9 cellular contexts compared by ENCODE assay signal in the genomic region with DNA sequence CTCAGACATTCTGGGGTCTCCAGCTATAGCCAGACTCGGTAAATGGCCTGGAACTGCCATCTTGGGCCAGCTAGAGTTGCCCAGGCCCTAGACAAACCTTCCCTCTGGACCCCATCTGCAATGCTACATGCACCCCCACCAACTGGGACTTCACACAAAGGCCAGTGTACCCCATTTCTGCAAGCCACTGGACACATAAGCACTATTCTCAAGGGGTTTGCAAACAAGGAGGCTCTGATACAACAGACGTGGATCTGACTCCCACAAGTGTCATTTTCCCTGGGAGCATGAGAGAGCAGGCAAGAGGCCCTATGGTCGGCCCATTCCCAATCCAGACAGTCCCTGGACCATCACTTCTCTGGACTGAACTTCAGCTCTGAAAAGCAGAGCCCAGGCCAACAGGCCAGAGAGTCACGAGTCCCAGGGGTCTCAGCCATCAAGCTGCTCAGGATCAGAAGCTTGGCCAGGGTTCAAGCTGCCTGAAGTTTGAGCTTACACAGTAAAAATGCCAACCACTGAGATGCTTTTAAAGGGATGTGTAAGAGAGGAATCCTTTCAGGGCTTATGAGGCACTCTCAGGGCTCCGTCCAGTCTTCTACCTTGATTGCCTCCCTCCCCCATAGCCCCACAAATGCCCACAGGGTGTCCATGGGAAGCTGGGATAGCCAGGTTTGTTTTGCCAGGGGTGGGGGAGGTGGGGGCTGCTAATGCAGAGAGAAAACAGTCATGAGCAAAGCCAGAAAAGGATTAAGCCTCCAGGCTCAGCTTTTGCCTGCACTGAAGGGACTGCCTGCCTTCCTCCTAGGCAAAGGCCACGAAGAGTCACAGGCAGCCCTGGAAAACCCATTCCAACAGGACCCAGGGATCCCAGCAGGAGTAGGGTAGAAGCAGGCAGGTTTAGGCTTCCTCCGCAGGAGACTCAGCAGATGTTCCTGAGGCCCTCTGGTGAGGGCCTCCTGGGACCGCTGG. TPM values are rescaled to one million over a fixed set of nuclear protein-coding genes. Genes with fewer than 3 reads are reported as not detected.
DNase-seq lines count a peak whose midpoint lies in the region; ATAC-seq, FAIRE-seq and TF ChIP-seq lines count a peak whose summit lies in the region.
"Had no signal": no experiment of that assay in that cellular context is flagged by ENCODE, and none has a peak within 500 bp of the region (broad histone marks: within the 10 kb centered on the region; RNA-seq: fewer than 3 reads in every experiment).

No MANE protein-coding gene starts in this region.

- CTCF ChIA-PET in Panc1 (lab: Charles Lee) (interaction anchor here (0.6 to 0.7 kb wide), 2 partner anchors 99 to 131 kb away, joined by 3 read pairs; no protein-coding TSS in a partner anchor), endothelial cell of umbilical vein (lab: Charles Lee) (interaction anchor here (0.6 to 8.9 kb wide), 5 partner anchors 12 to 103 kb away, joined by 3 to 91 read pairs (median 3); a partner anchor contains a TSS)

- H3K9me3 ChIP-seq in DOHH2 (ENCODE audit: control insufficient read depth, insufficient read depth, low read length) (no peaks in the 10 kb centered on the region), Panc1 (ENCODE audit: control insufficient read depth, insufficient read depth, low read depth, low read length) (no peaks in the 10 kb centered on the region), endothelial cell of umbilical vein (replicated peaks; ENCODE audit: control insufficient read depth, insufficient read depth, low read length) (no peaks in the 10 kb centered on the region), BE2C (no peaks in the 10 kb centered on the region), MG63 (no peaks in the 10 kb centered on the region)

- ATAC-seq in Panc1 = no peak

- no TSS peak for BruUV-seq in Panc1 (replicated peaks; lab: Mats Ljungman, UMichigan)
- no TSS peak for BruUV-seq in endothelial cell of umbilical vein (replicated peaks; lab: Mats Ljungman, UMichigan)

- H4K20me1 ChIP-seq in DOHH2 (ENCODE audit: control insufficient read depth, insufficient read depth, low read depth, low read length) (peaks cover 63% of the 10 kb centered on the region), endothelial cell of umbilical vein (replicated peaks; ENCODE audit: control insufficient read depth, extremely low read depth, insufficient read depth, low read length) (no peaks in the 10 kb centered on the region)

- H3K79me2 ChIP-seq in DOHH2 (ENCODE audit: control insufficient read depth, low read length) = peaks cover 100% of the 10 kb centered on the region
- H3K79me2 ChIP-seq in endothelial cell of umbilical vein (ENCODE audit: control insufficient read depth, insufficient read depth, low read length) = peaks cover 95% of the 10 kb centered on the region

- POLR2A ChIA-PET in Panc1 (lab: Charles Lee) (interaction anchor here (2.0 kb wide), 1 partner anchor 9 kb away, joined by 5 read pairs; no protein-coding TSS in a partner anchor), endothelial cell of umbilical vein (lab: Charles Lee) (interaction anchor here (0.5 to 0.6 kb wide), 2 partner anchors 33 to 84 kb away, joined by 5 to 6 read pairs; no protein-coding TSS in a partner anchor)

- peak; percentile 72 for FAIRE-seq in endothelial cell of umbilical vein (lab: Jason Lieb, UNC)

- H3F3A ChIP-seq in DOHH2 (ENCODE audit: control insufficient read depth, insufficient read depth) = peaks cover 49% of the 10 kb centered on the region

- H3K4me3 ChIP-seq in DOHH2 (ENCODE audit: low read length) = peak overlapping the region; percentile 74
- no peak overlapping the region for H3K4me3 ChIP-seq in Panc1 (ENCODE audit: low read depth in 2 of 2, low read length in 2 of 2)
- H3K4me3 ChIP-seq in endothelial cell of umbilical vein (replicated peaks in 1 of 3; ENCODE audit: insufficient read depth in 1 of 3, low read depth in 1 of 3, low read length in 3 of 3) = no peak overlapping the region
- peak overlapping the region; percentile 5 for H3K4me3 ChIP-seq in rectal smooth muscle tissue (ENCODE audit: low read length)
- H3K4me3 ChIP-seq in BE2C (ENCODE audit: low read depth, low read length) = no peak overlapping the region
- no peak overlapping the region for H3K4me3 ChIP-seq in MG63

- peak overlapping the region; percentile 91 for H3K27ac ChIP-seq in DOHH2 (ENCODE audit: low read depth, low read length)
- peak overlapping the region; percentile 82 for H3K27ac ChIP-seq in Panc1 (ENCODE audit: low read length)
- H3K27ac ChIP-seq in endothelial cell of umbilical vein (ENCODE audit: insufficient read depth, low read depth, low read length) = peak overlapping the region; percentile 96
- peak overlapping the region; percentile 79 for H3K27ac ChIP-seq in rectal smooth muscle tissue (ENCODE audit: low read depth, low read length)

- in situ Hi-C loops in Panc1 (cut with HindIII; ENCODE audit: low pct_unique_long_range_greater_than_20kb, low sequenced_read_pairs) = no loop called here

- H3K9me2 ChIP-seq in DOHH2 (replicated peaks; ENCODE audit: control insufficient read depth, low read length) = no peaks in the 10 kb centered on the region

- no peaks in the 10 kb centered on the region for H3K9me1 ChIP-seq in endothelial cell of umbilical vein (replicated peaks; ENCODE audit: control insufficient read depth, extremely low read depth, insufficient read depth, low read length)

- no peak overlapping the region for H2AFZ ChIP-seq in endothelial cell of umbilical vein (ENCODE audit: low read depth, low read length)

- peaks cover 99% of the 10 kb centered on the region for H3K4me1 ChIP-seq in DOHH2 (ENCODE audit: control insufficient read depth, low read length)
- H3K4me1 ChIP-seq in Panc1 (ENCODE audit: control insufficient read depth, insufficient read depth, low read length) = peaks cover 95% of the 10 kb centered on the region
- H3K4me1 ChIP-seq in endothelial cell of umbilical vein (ENCODE audit: control insufficient read depth, extremely low read depth, insufficient read depth, low read length) = peaks cover 80% of the 10 kb centered on the region
- peaks cover 79% of the 10 kb centered on the region for H3K4me1 ChIP-seq in rectal smooth muscle tissue (ENCODE audit: control insufficient read depth, insufficient read depth, low read length)
- H3K4me1 ChIP-seq in BE2C = peaks cover 63% of the 10 kb centered on the region

- no peak for DNase-seq in Panc1 (ENCODE audit: low read depth, low spot score)
- DNase-seq in endothelial cell of umbilical vein (ENCODE audit: low read depth, low spot score) = no peak
- DNase-seq in BE2C = no peak
- no peak for DNase-seq in HPDE6-E6E7 (ENCODE audit: extremely low spot score)
- DNase-seq in posterior vena cava (ENCODE audit: low spot score) = no peak
- no peak for DNase-seq in MG63
- DNase-seq: NCI-H1105 had no signal

- H3K27me3 ChIP-seq in DOHH2 (ENCODE audit: control insufficient read depth, low read length) = no peaks in the 10 kb centered on the region
- no peaks in the 10 kb centered on the region for H3K27me3 ChIP-seq in Panc1 (ENCODE audit: control insufficient read depth, insufficient read depth, low read length)
- H3K27me3 ChIP-seq in endothelial cell of umbilical vein (ENCODE audit: control insufficient read depth in 2 of 2, insufficient read depth in 2 of 2, low read length in 2 of 2) = no peaks in the 10 kb centered on the region
- no peaks in the 10 kb centered on the region for H3K27me3 ChIP-seq in rectal smooth muscle tissue (ENCODE audit: control insufficient read depth, insufficient read depth, low read length)
- no peaks in the 10 kb centered on the region for H3K27me3 ChIP-seq in BE2C
- H3K27me3 ChIP-seq in MG63 = no peaks in the 10 kb centered on the region

- dilution Hi-C loops in endothelial cell of umbilical vein (cut with MboI; ENCODE audit: extremely low pct_ligation_motif_present, low sequenced_read_pairs) = no loop called here

- H3K4me2 ChIP-seq in DOHH2 (ENCODE audit: low read length) (peak overlapping the region; percentile 93), endothelial cell of umbilical vein (ENCODE audit: insufficient read depth, low read length) (no peak overlapping the region)

- intact Hi-C loops in Panc1 (cut with micrococcal nuclease; ENCODE audit: unreplicated experiment) (no loop called here), endothelial cell of umbilical vein (cut with micrococcal nuclease) (no loop called here), posterior vena cava (cut with DNase I) (no loop called here)

- no peak for TF ChIP-seq CTCF in DOHH2 (IDR thresholded peaks at IDR 0.05; ENCODE audit: low read depth, low read length, poor library complexity, severe bottlenecking)
- no peak for TF ChIP-seq CTCF in Panc1 (IDR thresholded peaks at IDR 0.05)
- no peak for TF ChIP-seq CTCF in endothelial cell of umbilical vein (IDR thresholded peaks at IDR 0.05; ENCODE audit: extremely low read depth in 1 of 2, insufficient read depth in 1 of 2, low read depth in 1 of 2, low read length in 2 of 2)
- no peak for TF ChIP-seq CTCF in BE2C (IDR thresholded peaks at IDR 0.05; ENCODE audit: low read depth, low read length)

- TF ChIP-seq POLR2A in endothelial cell of umbilical vein (IDR thresholded peaks at IDR 0.05; ENCODE audit: low read depth, low read length) = no peak

- H3K9ac ChIP-seq in endothelial cell of umbilical vein (replicated peaks; ENCODE audit: extremely low read depth, insufficient read depth, low read length) (no peak overlapping the region), rectal smooth muscle tissue (ENCODE audit: low read length) (no peak overlapping the region)

- peaks cover 75% of the 10 kb centered on the region for H3K36me3 ChIP-seq in DOHH2 (ENCODE audit: control insufficient read depth, low read length)
- H3K36me3 ChIP-seq in Panc1 (ENCODE audit: control insufficient read depth, insufficient read depth, low read length) = no peaks in the 10 kb centered on the region
- H3K36me3 ChIP-seq in endothelial cell of umbilical vein (ENCODE audit: control insufficient read depth in 2 of 2, extremely low read depth in 1 of 2, insufficient read depth in 2 of 2, low read length in 2 of 2) = no peaks in the 10 kb centered on the region
- no peaks in the 10 kb centered on the region for H3K36me3 ChIP-seq in rectal smooth muscle tissue (ENCODE audit: control insufficient read depth, insufficient read depth, low read length)
- 0 out of 2 replicates have a peak, but pooled peaks cover 2% of the 10 kb centered on the region for H3K36me3 ChIP-seq in BE2C
- no peaks in the 10 kb centered on the region for H3K36me3 ChIP-seq in MG63

RNA-seq across cellular contexts. Expression of a gene that starts 31.7 kb away (rescaled TPM):
- 49.7 TPM for total RNA-seq in Panc1 (2021; ENCODE audit: unreplicated experiment)
- polyA plus RNA-seq in Panc1 (2012; ENCODE audit: insufficient read length) = 45.4 TPM
- 82.4 and 82.6 TPM in 2 replicates for total RNA-seq in endothelial cell of umbilical vein
- polyA plus RNA-seq in endothelial cell of umbilical vein = 25.8 and 29.8 TPM in 2 replicates
- polyA plus RNA-seq in endothelial cell of umbilical vein (2011; cell fraction: cytosol; rRNA removed) = 33.5 and 34.9 TPM in 2 replicates
- 21.7 and 25.2 TPM in 2 replicates for polyA plus RNA-seq in endothelial cell of umbilical vein (2011; cell fraction: nucleus; rRNA removed)
- 48.9 and 63.0 TPM in 2 replicates for polyA plus RNA-seq in endothelial cell of umbilical vein (2012)
- polyA minus RNA-seq in endothelial cell of umbilical vein = 27.9 and 28.4 TPM in 2 replicates
- 12.2 TPM for polyA minus RNA-seq in endothelial cell of umbilical vein (2011; cell fraction: cytosol; rRNA and poly(A)+ RNA removed)
- polyA minus RNA-seq in endothelial cell of umbilical vein (2011; cell fraction: nucleus; rRNA and poly(A)+ RNA removed) = 9.1 and 12.8 TPM in 2 replicates
- 93.5 TPM for polyA plus RNA-seq in BE2C (2012; ENCODE audit: insufficient read depth, insufficient read length, low read depth)
- total RNA-seq in posterior vena cava = 10 to 100 TPM; 64.8 to 88.7 TPM
- 22.1 and 38.5 TPM in 2 replicates for total RNA-seq in MG63 (2014; rRNA removed; shearing (Covaris generic); ENCODE audit: low replicate concordance)

Comparison
In these comparisons a context has a peak if more than half of its experiments do, and no peak if none do; other contexts are left out.
1. H3K4me3 ChIP-seq: peak in DOHH2 (single experiment) and rectal smooth muscle tissue (single experiment); none in Panc1 (0 of 2), endothelial cell of umbilical vein (0 of 3), BE2C (single experiment) and MG63 (single experiment).
2. Peak in every context shown above with its lines, with median percentiles within 50 percentile points of each other: H3K27ac ChIP-seq.